17 cellular contexts compared by ENCODE assay signal in the genomic region with DNA sequence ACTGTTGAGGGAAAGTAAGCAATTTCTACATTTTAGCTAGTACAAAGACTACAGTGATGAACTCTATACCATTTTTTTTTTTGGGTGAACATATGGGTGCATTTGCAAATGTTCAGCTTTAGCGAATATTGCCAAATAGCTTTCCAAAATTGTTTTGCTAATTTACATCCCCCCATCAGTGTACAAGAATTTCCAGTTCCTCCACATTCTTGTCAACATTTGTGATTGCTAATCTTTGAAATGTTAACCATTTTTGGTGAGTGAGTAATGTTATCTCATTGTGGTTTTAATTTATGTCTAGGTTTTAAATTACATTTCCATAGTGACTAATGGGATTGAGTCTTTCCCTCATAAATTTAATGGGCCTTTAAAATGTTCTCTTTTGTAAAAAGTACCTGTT. TPM values are rescaled to one million over a fixed set of nuclear protein-coding genes. Genes with fewer than 3 reads are reported as not detected.
DNase-seq lines count a peak whose midpoint lies in the region; FAIRE-seq and TF ChIP-seq lines count a peak whose summit lies in the region.
"Had no signal": no experiment of that assay in that cellular context is flagged by ENCODE, and none has a peak within 500 bp of the region (broad histone marks: within the 10 kb centered on the region; RNA-seq: fewer than 3 reads in every experiment).

No MANE protein-coding gene starts in this region.

- no peaks in the 10 kb centered on the region for H3K4me1 ChIP-seq in mesenchymal stem cell (ENCODE audit: control insufficient read depth, insufficient read depth, low read depth, low read length)
- H3K4me1 ChIP-seq: right atrium auricular region had no signal

- no peak overlapping the region for H2BK12ac ChIP-seq in mesenchymal stem cell (ENCODE audit: low read length in 2 of 2)

- no peak overlapping the region for H3K18ac ChIP-seq in mesenchymal stem cell (ENCODE audit: low read depth in 1 of 2, low read length in 2 of 2)

- no peak overlapping the region for H2BK15ac ChIP-seq in mesenchymal stem cell (ENCODE audit: low read depth, poor library complexity, severe bottlenecking)

- no peak overlapping the region for H3K4me2 ChIP-seq in mesenchymal stem cell (ENCODE audit: low read length, poor library complexity, severe bottlenecking)

- H3K27ac ChIP-seq in mesenchymal stem cell (ENCODE audit: low read length, poor library complexity, severe bottlenecking) = no peak overlapping the region
- H3K27ac ChIP-seq: right atrium auricular region had no signal

- no peak for TF ChIP-seq CTCF in bronchial epithelial cell (IDR thresholded peaks at IDR 0.05; ENCODE audit: insufficient read depth, low read length, severe bottlenecking)

- intact Hi-C loops in head of caudate nucleus (cut with DNase I) = no loop called here

- H2AK5ac ChIP-seq in mesenchymal stem cell (ENCODE audit: low read length, severe bottlenecking) = no peak overlapping the region

- H3K36me3 ChIP-seq in bronchial epithelial cell (ENCODE audit: control insufficient read depth, insufficient read depth, low read length) (no peaks in the 10 kb centered on the region), mesenchymal stem cell (ENCODE audit: control insufficient read depth in 1 of 2, insufficient read depth in 2 of 2, low read depth in 1 of 2, low read length in 2 of 2) (no peaks in the 10 kb centered on the region)
- H3K36me3 ChIP-seq: right atrium auricular region had no signal

- H3K23ac ChIP-seq in mesenchymal stem cell (ENCODE audit: low read length in 2 of 2) = no peak overlapping the region

- no peak overlapping the region for H2BK5ac ChIP-seq in mesenchymal stem cell (ENCODE audit: low read depth, low read length, poor library complexity, severe bottlenecking)

- H3K27me3 ChIP-seq in bronchial epithelial cell (ENCODE audit: control insufficient read depth, insufficient read depth, low read length) = no peaks in the 10 kb centered on the region
- H3K27me3 ChIP-seq in mesenchymal stem cell (ENCODE audit: control insufficient read depth in 1 of 2, insufficient read depth in 1 of 2, low read length in 2 of 2) = peaks cover 0 to 7% of the 10 kb centered on the region in 2 experiments
- H3K27me3 ChIP-seq: right atrium auricular region had no signal

- FAIRE-seq in bronchial epithelial cell (lab: Jason Lieb, UNC) = no peak
- FAIRE-seq: G401.6 had no signal

- no peak overlapping the region for H2AFZ ChIP-seq in mesenchymal stem cell (ENCODE audit: low read depth, low read length)

- DNase-seq in Daoy (ENCODE audit: low read depth) = peak; percentile 11
- peak; percentile 80 for DNase-seq in LHCN-M2 (ENCODE audit: low read depth)
- DNase-seq in bronchial epithelial cell (ENCODE audit: low read depth) = peak; percentile 93
- DNase-seq in mesenchymal stem cell = peak; percentile 5
- no peak for DNase-seq in NCI-H526 treated with DMSO at 0.1 percent for 48 hours (lab: John Stamatoyannopoulos, UW)
- DNase-seq in head of caudate nucleus = no peak
- no peak for DNase-seq in activated effector memory CD4-positive, alpha-beta T cell treated with anti-CD3 and anti-CD28 coated beads, Interleukin-2, amount 50 U/mL, for 16 hours
- no peak for DNase-seq in superior temporal gyrus (ENCODE audit: extremely low spot score)
- DNase-seq: activated CD8-positive, alpha-beta memory T cell treated with anti-CD3 and anti-CD28 coated beads, Interleukin-2, amount 50 U/mL, for 4 hours; activated naive CD8-positive, alpha-beta T cell treated with anti-CD3 and anti-CD28 coated beads, Interleukin-2, amount 10 ng/mL, durations not matched to agents 7 days and 5 days; CD4-positive, alpha-beta memory T cell; naive thymus-derived CD4-positive, alpha-beta T cell; NCI-H2081; NK-92 treated with Interleukin-12 subunit alpha and Interleukin-12 subunit beta, amount 100 ng/mL, for 24 hours; stimulated activated naive CD8-positive, alpha-beta T cell treated with anti-CD3 and anti-CD28 coated beads, Interleukin-15, Interleukin-2, amounts not matched to agents 100 U/mL and 50 U/mL, for 24 hours had no signal

- no peak overlapping the region for H3K9ac ChIP-seq in mesenchymal stem cell (ENCODE audit: low read length)

- no peaks in the 10 kb centered on the region for H3K9me3 ChIP-seq in mesenchymal stem cell (ENCODE audit: control insufficient read depth, low read length)
- H3K9me3 ChIP-seq: right atrium auricular region had no signal

- H3K79me1 ChIP-seq in mesenchymal stem cell (replicated peaks; ENCODE audit: low read length, poor library complexity, severe bottlenecking) = no peaks in the 10 kb centered on the region

- H3K14ac ChIP-seq in mesenchymal stem cell (ENCODE audit: low read length in 2 of 2) = no peak overlapping the region

- H2BK120ac ChIP-seq in mesenchymal stem cell (ENCODE audit: low read depth, low read length) = no peak overlapping the region

- H4K8ac ChIP-seq in mesenchymal stem cell (ENCODE audit: low read length) = no peak overlapping the region

- no peak overlapping the region for H3K4ac ChIP-seq in mesenchymal stem cell (ENCODE audit: low read depth in 1 of 2, low read length in 2 of 2)

- no CpG with 5 or more reads among the region's 1 CpG for WGBS in mesenchymal stem cell

- H4K91ac ChIP-seq in mesenchymal stem cell (ENCODE audit: low read length) = no peak overlapping the region

- H3K4me3 ChIP-seq in bronchial epithelial cell (ENCODE audit: low read depth, low read length) (no peak overlapping the region), mesenchymal stem cell (ENCODE audit: insufficient read depth in 1 of 2, low read depth in 1 of 2, low read length in 2 of 2) (no peak overlapping the region)
- H3K4me3 ChIP-seq: right atrium auricular region had no signal

RNA-seq across cellular contexts. Expression of a gene that starts 16.4 kb away (rescaled TPM):
- total RNA-seq in Daoy (2014; rRNA removed; shearing (Covaris generic)) = 26.1 and 28.9 TPM in 2 replicates
- total RNA-seq in LHCN-M2 (2014; rRNA removed) = 31.6 and 36.4 TPM in 2 replicates
- polyA plus RNA-seq in LHCN-M2 (2012) = 27.7 TPM
- 0.26 TPM in 1 of 2 replicates, not detected in the other for total RNA-seq in bronchial epithelial cell
- 24.4 TPM for polyA plus RNA-seq in mesenchymal stem cell (2013, experiment 1 of 2)
- 24.5 TPM for polyA plus RNA-seq in mesenchymal stem cell (2013, experiment 2 of 2)
- total RNA-seq: activated naive CD8-positive, alpha-beta T cell treated with anti-CD3 and anti-CD28 coated beads, Interleukin-2, amount 10 ng/mL, durations not matched to agents 7 days and 5 days had no signal
- polyA plus RNA-seq: CD4-positive, alpha-beta memory T cell; naive thymus-derived CD4-positive, alpha-beta T cell had no signal

RNA-seq across cellular contexts. Expression of a gene that starts 28.9 kb away (rescaled TPM):
- total RNA-seq in Daoy (2014; rRNA removed; shearing (Covaris generic)) = not detected in 2 replicates
- total RNA-seq in LHCN-M2 (2014; rRNA removed) (not detected in 2 replicates), bronchial epithelial cell (under 0.01 TPM in 1 of 2 replicates, not detected in the other)
- polyA plus RNA-seq in LHCN-M2 (2012) = not detected
- 0.01 TPM for polyA plus RNA-seq in mesenchymal stem cell (2013, experiment 1 of 2)
- polyA plus RNA-seq in mesenchymal stem cell (2013, experiment 2 of 2) = not detected

Comparison
In these comparisons a context has a peak if more than half of its experiments do, and no peak if none do; other contexts are left out.
1. DNase-seq: peak in Daoy (single experiment), LHCN-M2 (single experiment), bronchial epithelial cell (single experiment) and mesenchymal stem cell (single experiment); none in NCI-H526 treated with DMSO at 0.1 percent for 48 hours (single experiment), head of caudate nucleus (0 of 42), activated effector memory CD4-positive, alpha-beta T cell treated with anti-CD3 and anti-CD28 coated beads, Interleukin-2, amount 50 U/mL, for 16 hours (single experiment) and superior temporal gyrus (single experiment).
2. RNA of a gene that starts 16.4 kb away (total RNA-seq): 31.6 to 36.4 TPM in LHCN-M2 and 26.1 to 28.9 TPM in Daoy; 0.26 TPM in bronchial epithelial cell; every median in the first group is over 10 times any median in the second.